In genomic region chr11:56950510-56950909, GRCh38 we compare ENCODE assay signal across 1 cellular context.
TF ChIP-seq lines count a peak whose summit lies in the region.

No MANE protein-coding gene starts in this region.

TF ChIP-seq in GM12891, 5 proteins besides CTCF, POLR2A, EP300 and RAD21:
- TF ChIP-seq SPI1 (IDR thresholded peaks at IDR 0.05; ENCODE audit: low read depth, low read length) (no peak), TAF1 (IDR thresholded peaks at IDR 0.05; ENCODE audit: low read depth, low read length) (no peak), POLR2AphosphoS5 (IDR thresholded peaks at IDR 0.05; ENCODE audit: low read depth, low read length) (no peak), POU2F2 (IDR thresholded peaks at IDR 0.05; ENCODE audit: low read depth, low read length) (no peak), PAX5 (IDR thresholded peaks at IDR 0.05; ENCODE audit: insufficient read depth, low read length, severe bottlenecking) (no peak)
